13 cellular contexts compared by ENCODE assay signal in genomic region chr21:45356653-45357435, GRCh38. TPM values are rescaled to one million over a fixed set of nuclear protein-coding genes. Genes with fewer than 3 reads are reported as not detected.
DNase-seq lines count a peak whose midpoint lies in the region; ATAC-seq and TF ChIP-seq lines count a peak whose summit lies in the region.
"Had no signal": no experiment of that assay in that cellular context is flagged by ENCODE, and none has a peak within 500 bp of the region (broad histone marks: within the 10 kb centered on the region; RNA-seq: fewer than 3 reads in every experiment).

No MANE protein-coding gene starts in this region.

- H3K27ac ChIP-seq in esophagus (ENCODE audit: low read depth in 2 of 2, low read length in 1 of 2) = peak overlapping the region; percentile 39 to 51
- H3K27ac ChIP-seq in muscle layer of duodenum (ENCODE audit: low read length) = peak overlapping the region; percentile 33
- peak overlapping the region; percentile 81 to 91 for H3K27ac ChIP-seq in testis
- H3K27ac ChIP-seq: KMS-11 had no signal

- DNase-seq in NCI-H69 (lab: John Stamatoyannopoulos, UW) (peak; percentile 73), testis (no peak), NCI-H526 treated with DMSO at 0.1 percent for 48 hours (lab: John Stamatoyannopoulos, UW) (no peak), cerebellum (ENCODE audit: low spot score) (no peak)
- DNase-seq: activated CD4-positive, alpha-beta memory T cell treated with anti-CD3 and anti-CD28 coated beads for 36 hours; EL; NCI-H1436 treated with DMSO at 0.1 percent for 48 hours; SHP77 treated with DMSO at 0.1 percent for 48 hours; T1000 had no signal

- no peak for TF ChIP-seq CTCF in testis (IDR thresholded peaks at IDR 0.05)

- H3K4me1 ChIP-seq in esophagus (ENCODE audit: control insufficient read depth in 2 of 2, insufficient read depth in 2 of 2, low read length in 1 of 2) (peaks cover 0 to 4% of the 10 kb centered on the region in 2 donors), muscle layer of duodenum (ENCODE audit: control insufficient read depth in 1 of 2, insufficient read depth in 2 of 2, low read length in 2 of 2) (peaks cover 2 to 5% of the 10 kb centered on the region in 2 donors), testis (peaks cover 4% of the 10 kb centered on the region)

- H3K4me3 ChIP-seq in esophagus (ENCODE audit: low read depth in 1 of 2, low read length in 2 of 2) = no peak overlapping the region
- no peak overlapping the region for H3K4me3 ChIP-seq in muscle layer of duodenum (ENCODE audit: low read depth in 1 of 2, low read length in 2 of 2)
- H3K4me3 ChIP-seq in testis = no peak overlapping the region

- no peak for TF ChIP-seq POLR2A in testis (IDR thresholded peaks at IDR 0.05)

- intact Hi-C loops in testis (cut with DNase I; ENCODE audit: low total_unique reads) = no loop called here

- H3K9me3 ChIP-seq in esophagus (ENCODE audit: control insufficient read depth in 2 of 2, insufficient read depth in 1 of 2, low read depth in 1 of 2, low read length in 1 of 2) = peaks cover 0 to 3% of the 10 kb centered on the region in 2 donors
- H3K9me3 ChIP-seq in muscle layer of duodenum (ENCODE audit: control insufficient read depth in 1 of 2, low read length in 2 of 2) = no peaks in the 10 kb centered on the region
- no peaks in the 10 kb centered on the region for H3K9me3 ChIP-seq in testis

- WGBS in esophagus, 2 donors = 60 to 74% methylated on average over 20 of the region's 20 CpGs
- WGBS in testis, 2 donors = 61 to 69% methylated on average over 20 of the region's 20 CpGs

- no peak for ATAC-seq in GM19351 (IDR thresholded peaks at IDR 0.05; ENCODE audit: unreplicated experiment)

- H3K36me3 ChIP-seq in esophagus (ENCODE audit: control insufficient read depth in 2 of 2, insufficient read depth in 2 of 2, low read length in 1 of 2) (no peaks in the 10 kb centered on the region), muscle layer of duodenum (ENCODE audit: control insufficient read depth in 1 of 2, insufficient read depth in 2 of 2, low read length in 2 of 2) (no peaks in the 10 kb centered on the region), testis (ENCODE audit: low read depth, missing control alignments) (no peaks in the 10 kb centered on the region)

- H3K27me3 ChIP-seq in esophagus (ENCODE audit: control insufficient read depth in 1 of 2, insufficient read depth in 2 of 2, low read length in 2 of 2) = no peaks in the 10 kb centered on the region
- H3K27me3 ChIP-seq in muscle layer of duodenum (ENCODE audit: low read depth, low read length) = no peaks in the 10 kb centered on the region
- no peaks in the 10 kb centered on the region for H3K27me3 ChIP-seq in testis

RNA-seq across cellular contexts. Expression of gene COL18A1, which starts 48.1 kb away (rescaled TPM):
- polyA plus RNA-seq in esophagus (10 to 100 TPM; 29.7 to 29.9 TPM), testis (ENCODE audit: insufficient read depth, low read depth, low replicate concordance) (53.2 TPM)
- total RNA-seq in testis (100 to 1,000 TPM; 111 to 165 TPM), cerebellum (25.2 TPM)

Comparison
In these comparisons a context has a peak if more than half of its experiments do, and no peak if none do; other contexts are left out.
1. H3K27ac ChIP-seq: peak in every context shown above with its lines; median percentile 86 in testis; 45 in esophagus; 33 in muscle layer of duodenum.